19 cellular contexts compared by ENCODE assay signal in genomic region chr5:39541920-39542319, GRCh38.
"Had no signal": no experiment of that assay in that cellular context is flagged by ENCODE, and none has a peak within 500 bp of the region (broad histone marks: within the 10 kb centered on the region; RNA-seq: fewer than 3 reads in every experiment).

No MANE protein-coding gene starts in this region.

- H3K4me3 ChIP-seq: esophagus squamous epithelium, gastrocnemius medialis, left ventricle myocardium inferior, ovary, prostate gland, spleen, upper lobe of left lung had no signal

- H3K4me1 ChIP-seq: esophagus squamous epithelium, prostate gland had no signal

- H3K27ac ChIP-seq: brain microvascular endothelial cell, esophagus squamous epithelium, gastrocnemius medialis, ovary, prostate gland, upper lobe of left lung had no signal

- H3K27me3 ChIP-seq: brain microvascular endothelial cell, esophagus squamous epithelium, gastrocnemius medialis, ovary, spleen, upper lobe of left lung had no signal

- H3K9me3 ChIP-seq: esophagus squamous epithelium, gastrocnemius medialis, left ventricle myocardium inferior, ovary, prostate gland, spleen, upper lobe of left lung had no signal

- DNase-seq: activated CD4-positive, alpha-beta T cell treated with anti-CD3 and anti-CD28 coated beads for 1 hour; activated T-cell treated with anti-CD3 and anti-CD28 coated beads, Interleukin-2, amount 50 U/mL, for 1 hour; aorta; brain microvascular endothelial cell; caudate nucleus; effector memory CD8-positive, alpha-beta T cell; esophagus squamous epithelium; gastrocnemius medialis; hypothalamus; left ventricle myocardium inferior; mammary epithelial cell; ovary; spleen; stimulated activated CD4-positive, alpha-beta T cell treated with anti-CD3 and anti-CD28 coated beads, Interleukin-4, amount 100 ng/mL, for 1 hour; stimulated activated naive CD4-positive, alpha-beta T cell treated with Interleukin-2 at 50 U/mL for 16 hours; upper lobe of left lung had no signal

- ATAC-seq: activated naive CD4-positive, alpha-beta T cell treated with anti-CD3 and anti-CD28 coated beads, Interleukin-2, amount 50 U/mL, for 72 hours; effector memory CD8-positive, alpha-beta T cell; gastrocnemius medialis; natural killer cell treated with Interleukin-12 subunit alpha and Interleukin-12 subunit beta and Interleukin-15 and Interleukin-18, amount 100 ng/mL, for 72 hours had no signal

- H3K36me3 ChIP-seq: brain microvascular endothelial cell, esophagus squamous epithelium, gastrocnemius medialis, left ventricle myocardium inferior, ovary, prostate gland, spleen, upper lobe of left lung had no signal
